Comparison of ENCODE assay signal across 14 cellular contexts in the genomic region with DNA sequence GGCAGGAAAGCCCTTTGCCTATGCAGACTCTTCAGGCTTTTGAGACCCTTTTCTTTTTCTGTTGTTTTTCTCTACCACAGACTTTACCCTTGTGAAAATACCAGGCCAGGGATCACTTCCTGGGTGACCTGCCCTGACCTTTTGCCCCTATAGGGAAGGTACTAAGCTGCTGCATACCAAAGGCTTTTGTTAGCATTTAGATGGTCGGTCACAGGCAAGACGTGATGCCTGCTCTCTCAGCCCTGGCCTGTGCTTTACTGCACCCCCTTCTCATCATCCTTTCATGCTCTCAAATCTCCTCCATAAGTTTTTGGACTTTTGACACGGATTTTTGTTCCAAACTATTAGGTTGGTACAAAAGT.
DNase-seq lines count a peak whose midpoint lies in the region; ATAC-seq and TF ChIP-seq lines count a peak whose summit lies in the region.
"Had no signal": no experiment of that assay in that cellular context is flagged by ENCODE, and none has a peak within 500 bp of the region (broad histone marks: within the 10 kb centered on the region; RNA-seq: fewer than 3 reads in every experiment).

No MANE protein-coding gene starts in this region.

- peaks cover 4% of the 10 kb centered on the region for H3K4me1 ChIP-seq in cardiac muscle cell (ENCODE audit: low read depth)
- H3K4me1 ChIP-seq in parathyroid adenoma = no peaks in the 10 kb centered on the region
- peaks cover 53% of the 10 kb centered on the region for H3K4me1 ChIP-seq in upper lobe of right lung

- no peaks in the 10 kb centered on the region for H3K9me3 Mint-ChIP-seq in WTC11
- H3K9me3 Mint-ChIP-seq: activated CD4-positive, alpha-beta T cell treated with anti-CD3 and anti-CD28 coated beads, Interleukin-2, amount 10 ng/mL, durations not matched to agents 7 days and 5 days; CD4-positive, CD25-positive, alpha-beta regulatory T cell had no signal

- no peaks in the 10 kb centered on the region for H3K36me3 Mint-ChIP-seq in WTC11
- H3K36me3 Mint-ChIP-seq: stimulated activated naive B cell treated with anti-CD40 and anti-IgM and Interleukin-4, amounts not matched to agents 10 μg/mL and 1 μg/mL and 100 μg/mL, for 72 hours had no signal

- no peaks in the 10 kb centered on the region for H3K36me3 ChIP-seq in cardiac muscle cell
- no peaks in the 10 kb centered on the region for H3K36me3 ChIP-seq in parathyroid adenoma (ENCODE audit: control insufficient read depth, insufficient read depth, low read length)
- H3K36me3 ChIP-seq in upper lobe of right lung = no peaks in the 10 kb centered on the region

- DNase-seq in WTC11 (ENCODE audit: low spot score) (no peak), cardiac muscle cell (ENCODE audit: low read depth in 1 of 2, low spot score in 1 of 2) (no peak), upper lobe of right lung (no peak), left lobe of liver (ENCODE audit: low spot score) (no peak), GM20000 (ENCODE audit: low spot score) (no peak)
- no peak for DNase-seq in activated CD4-positive, alpha-beta T cell treated with anti-CD3 and anti-CD28 coated beads, Interleukin-2, amount 50 U/mL, for 48 hours
- DNase-seq in activated CD4-positive, alpha-beta T cell treated with anti-CD3 and anti-CD28 coated beads for 48 hours = no peak
- DNase-seq: activated CD4-positive, alpha-beta T cell treated with anti-CD3 and anti-CD28 coated beads, Interleukin-2, amount 10 ng/mL, durations not matched to agents 7 days and 5 days; CD4-positive, CD25-positive, alpha-beta regulatory T cell; effector memory CD8-positive, alpha-beta T cell; glutamatergic neuron; stimulated activated CD4-positive, alpha-beta T cell treated with anti-CD3 and anti-CD28 coated beads, Interleukin-4, amount 100 ng/mL, for 24 hours; stimulated activated naive B cell treated with anti-CD40 and anti-IgM and Interleukin-4, amounts not matched to agents 10 μg/mL and 1 μg/mL and 100 μg/mL, for 72 hours had no signal

- no peak overlapping the region for H3K4me3 Mint-ChIP-seq in WTC11
- H3K4me3 Mint-ChIP-seq: activated CD4-positive, alpha-beta T cell treated with anti-CD3 and anti-CD28 coated beads, Interleukin-2, amount 10 ng/mL, durations not matched to agents 7 days and 5 days; CD4-positive, CD25-positive, alpha-beta regulatory T cell; effector memory CD8-positive, alpha-beta T cell; stimulated activated naive B cell treated with anti-CD40 and anti-IgM and Interleukin-4, amounts not matched to agents 10 μg/mL and 1 μg/mL and 100 μg/mL, for 72 hours had no signal

- intact Hi-C loops in upper lobe of right lung (cut with DNase I) = no loop called here

- peaks cover 24% of the 10 kb centered on the region for H3K4me1 Mint-ChIP-seq in WTC11

- no peaks in the 10 kb centered on the region for H3K27me3 ChIP-seq in cardiac muscle cell
- no peaks in the 10 kb centered on the region for H3K27me3 ChIP-seq in parathyroid adenoma (ENCODE audit: control insufficient read depth, insufficient read depth, low read length)
- H3K27me3 ChIP-seq in upper lobe of right lung = no peaks in the 10 kb centered on the region

- ATAC-seq in WTC11 (peak; percentile 65), upper lobe of right lung (no peak), left lobe of liver (no peak)
- ATAC-seq: effector memory CD8-positive, alpha-beta T cell; stimulated activated naive B cell treated with anti-CD40 and anti-IgM and Interleukin-4, amounts not matched to agents 10 μg/mL and 1 μg/mL and 100 μg/mL, for 72 hours had no signal

- POLR2A ChIA-PET in WTC11 (lab: Charles Lee) = no interaction called here

- H3K27ac Mint-ChIP-seq in WTC11 = no peak overlapping the region
- H3K27ac Mint-ChIP-seq: activated CD4-positive, alpha-beta T cell treated with anti-CD3 and anti-CD28 coated beads, Interleukin-2, amount 10 ng/mL, durations not matched to agents 7 days and 5 days; CD4-positive, CD25-positive, alpha-beta regulatory T cell; stimulated activated naive B cell treated with anti-CD40 and anti-IgM and Interleukin-4, amounts not matched to agents 10 μg/mL and 1 μg/mL and 100 μg/mL, for 72 hours had no signal

- H3K27ac ChIP-seq in cardiac muscle cell (peak overlapping the region; percentile 35), parathyroid adenoma (peak overlapping the region; percentile 32), upper lobe of right lung (peak overlapping the region; percentile 67)

- H3K4me2 ChIP-seq in parathyroid adenoma (ENCODE audit: low read length) = no peak overlapping the region

- H3K9ac ChIP-seq in parathyroid adenoma = no peak overlapping the region

- H3K4me3 ChIP-seq in cardiac muscle cell = no peak overlapping the region
- no peak overlapping the region for H3K4me3 ChIP-seq in parathyroid adenoma (ENCODE audit: low read depth, low read length)
- no peak overlapping the region for H3K4me3 ChIP-seq in upper lobe of right lung

- peak overlapping the region; percentile 42 for H2AFZ ChIP-seq in parathyroid adenoma

- no peaks in the 10 kb centered on the region for H3K79me2 ChIP-seq in parathyroid adenoma

- no peaks in the 10 kb centered on the region for H3K9me3 ChIP-seq in cardiac muscle cell (ENCODE audit: low read depth)
- no peaks in the 10 kb centered on the region for H3K9me3 ChIP-seq in parathyroid adenoma (ENCODE audit: control insufficient read depth, low read length)
- no peaks in the 10 kb centered on the region for H3K9me3 ChIP-seq in upper lobe of right lung

- CTCF ChIA-PET in WTC11 (lab: Charles Lee) = interaction anchor here (1.5 kb wide), 1 partner anchor 37 kb away, joined by 5 read pairs; no protein-coding TSS in a partner anchor

- no peaks in the 10 kb centered on the region for H3K27me3 Mint-ChIP-seq in WTC11 (ENCODE audit: low read depth)
- H3K27me3 Mint-ChIP-seq: activated CD4-positive, alpha-beta T cell treated with anti-CD3 and anti-CD28 coated beads, Interleukin-2, amount 10 ng/mL, durations not matched to agents 7 days and 5 days; CD4-positive, CD25-positive, alpha-beta regulatory T cell; effector memory CD8-positive, alpha-beta T cell; stimulated activated naive B cell treated with anti-CD40 and anti-IgM and Interleukin-4, amounts not matched to agents 10 μg/mL and 1 μg/mL and 100 μg/mL, for 72 hours had no signal

- no peak for TF ChIP-seq CTCF in WTC11 (IDR thresholded peaks at IDR 0.05)
- no peak for TF ChIP-seq CTCF in cardiac muscle cell (IDR thresholded peaks at IDR 0.05; ENCODE audit: low read depth, low read length)
- no peak for TF ChIP-seq CTCF in parathyroid adenoma (IDR thresholded peaks at IDR 0.05)
- TF ChIP-seq CTCF in upper lobe of right lung (IDR thresholded peaks at IDR 0.05) = no peak
- TF ChIP-seq CTCF in GM20000 (IDR thresholded peaks at IDR 0.05; ENCODE audit: extremely low read depth, missing control alignments) = no peak

TF ChIP-seq in WTC11, 78 proteins besides CTCF, POLR2A, EP300 and RAD21 (continues in another document):
- no peak for TF ChIP-seq JAZF1 (CRISPR knock-in tag; IDR thresholded peaks at IDR 0.05)
- TF ChIP-seq, protein P1, sequence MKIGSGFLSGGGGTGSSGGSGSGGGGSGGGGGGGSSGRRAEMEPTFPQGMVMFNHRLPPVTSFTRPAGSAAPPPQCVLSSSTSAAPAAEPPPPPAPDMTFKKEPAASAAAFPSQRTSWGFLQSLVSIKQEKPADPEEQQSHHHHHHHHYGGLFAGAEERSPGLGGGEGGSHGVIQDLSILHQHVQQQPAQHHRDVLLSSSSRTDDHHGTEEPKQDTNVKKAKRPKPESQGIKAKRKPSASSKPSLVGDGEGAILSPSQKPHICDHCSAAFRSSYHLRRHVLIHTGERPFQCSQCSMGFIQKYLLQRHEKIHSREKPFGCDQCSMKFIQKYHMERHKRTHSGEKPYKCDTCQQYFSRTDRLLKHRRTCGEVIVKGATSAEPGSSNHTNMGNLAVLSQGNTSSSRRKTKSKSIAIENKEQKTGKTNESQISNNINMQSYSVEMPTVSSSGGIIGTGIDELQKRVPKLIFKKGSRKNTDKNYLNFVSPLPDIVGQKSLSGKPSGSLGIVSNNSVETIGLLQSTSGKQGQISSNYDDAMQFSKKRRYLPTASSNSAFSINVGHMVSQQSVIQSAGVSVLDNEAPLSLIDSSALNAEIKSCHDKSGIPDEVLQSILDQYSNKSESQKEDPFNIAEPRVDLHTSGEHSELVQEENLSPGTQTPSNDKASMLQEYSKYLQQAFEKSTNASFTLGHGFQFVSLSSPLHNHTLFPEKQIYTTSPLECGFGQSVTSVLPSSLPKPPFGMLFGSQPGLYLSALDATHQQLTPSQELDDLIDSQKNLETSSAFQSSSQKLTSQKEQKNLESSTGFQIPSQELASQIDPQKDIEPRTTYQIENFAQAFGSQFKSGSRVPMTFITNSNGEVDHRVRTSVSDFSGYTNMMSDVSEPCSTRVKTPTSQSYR (CRISPR knock-in tag; IDR thresholded peaks at IDR 0.05) = no peak
- TF ChIP-seq, protein P2, sequence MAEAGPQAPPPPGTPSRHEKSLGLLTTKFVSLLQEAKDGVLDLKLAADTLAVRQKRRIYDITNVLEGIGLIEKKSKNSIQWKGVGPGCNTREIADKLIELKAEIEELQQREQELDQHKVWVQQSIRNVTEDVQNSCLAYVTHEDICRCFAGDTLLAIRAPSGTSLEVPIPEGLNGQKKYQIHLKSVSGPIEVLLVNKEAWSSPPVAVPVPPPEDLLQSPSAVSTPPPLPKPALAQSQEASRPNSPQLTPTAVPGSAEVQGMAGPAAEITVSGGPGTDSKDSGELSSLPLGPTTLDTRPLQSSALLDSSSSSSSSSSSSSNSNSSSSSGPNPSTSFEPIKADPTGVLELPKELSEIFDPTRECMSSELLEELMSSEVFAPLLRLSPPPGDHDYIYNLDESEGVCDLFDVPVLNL (CRISPR knock-in tag; IDR thresholded peaks at IDR 0.05; ENCODE audit: borderline replicate concordance, low read depth) = no peak
- TF ChIP-seq, protein P3, sequence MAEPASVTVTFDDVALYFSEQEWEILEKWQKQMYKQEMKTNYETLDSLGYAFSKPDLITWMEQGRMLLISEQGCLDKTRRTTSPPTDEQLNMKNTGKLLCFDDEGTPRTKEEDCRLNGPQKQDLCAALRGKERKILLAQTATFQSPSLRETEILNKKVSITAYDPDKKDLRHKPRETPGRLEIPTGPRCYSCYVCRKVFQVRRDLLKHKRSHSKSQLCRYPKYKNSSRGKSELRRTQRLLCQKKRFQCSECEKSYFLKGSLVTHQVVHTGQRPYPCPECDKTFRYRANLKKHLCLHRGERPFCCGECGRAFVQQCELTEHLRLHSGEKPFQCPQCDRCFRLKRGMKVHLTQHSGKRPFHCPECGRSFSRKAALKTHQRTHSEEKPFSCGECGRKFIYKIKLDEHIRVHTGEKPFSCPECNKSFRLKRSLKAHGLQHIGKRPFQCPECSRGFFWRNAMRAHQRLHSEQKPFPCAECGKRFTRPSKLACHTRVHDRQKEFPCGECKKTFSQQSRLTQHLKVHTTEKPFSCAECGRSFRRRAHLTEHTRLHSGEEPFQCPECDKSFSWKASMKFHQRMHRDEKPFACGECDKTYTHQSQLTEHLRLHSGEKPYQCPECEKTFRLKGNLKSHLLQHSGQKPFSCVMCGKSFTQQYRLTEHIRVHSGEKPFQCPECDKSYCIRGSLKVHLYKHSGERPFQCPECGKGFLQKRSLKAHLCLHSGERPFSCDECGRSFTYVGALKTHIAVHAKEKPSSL (CRISPR knock-in tag; conservative IDR thresholded peaks at IDR 0.05) = no peak
